Comparison of ENCODE assay signal across 28 cellular contexts in the genomic region with DNA sequence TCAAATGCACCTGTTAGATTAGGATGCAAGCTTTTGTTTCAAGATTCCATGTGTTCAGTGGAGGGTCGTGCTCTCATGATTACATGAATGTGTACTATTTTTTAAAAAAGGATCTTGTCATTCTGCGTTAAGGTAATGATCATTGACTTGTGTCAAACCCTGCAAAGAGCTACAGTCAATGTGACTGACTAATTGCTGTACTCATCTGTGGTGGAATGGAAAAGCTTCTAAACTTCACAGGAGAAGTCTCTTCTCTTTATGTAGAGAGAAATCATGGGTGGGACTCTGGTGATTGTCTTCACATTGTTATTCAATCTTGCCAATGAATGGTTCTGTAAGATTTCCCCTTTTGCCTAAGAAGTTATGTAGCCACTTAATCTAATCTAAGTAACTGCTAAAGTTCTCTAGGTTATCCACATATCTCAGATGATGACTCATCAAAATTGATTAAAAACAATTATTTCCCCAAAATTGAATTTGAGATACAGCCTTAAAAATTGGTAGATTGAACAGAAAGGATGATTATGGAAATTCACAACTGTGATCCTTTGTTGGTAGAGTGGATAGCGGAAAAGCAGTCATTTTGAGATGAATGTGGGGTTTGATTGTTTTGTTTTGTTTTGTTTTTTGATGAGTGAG.
"Had no signal": no experiment of that assay in that cellular context is flagged by ENCODE, and none has a peak within 500 bp of the region (broad histone marks: within the 10 kb centered on the region; RNA-seq: fewer than 3 reads in every experiment).

No MANE protein-coding gene starts in this region.

- H3K4me2 ChIP-seq: hepatocyte, SK-N-SH had no signal

- H3K9me3 Mint-ChIP-seq: activated naive CD4-positive, alpha-beta T cell treated with anti-CD3 and anti-CD28 coated beads, Interleukin-2, amount 10 ng/mL, durations not matched to agents 7 days and 5 days had no signal

- H3K36me3 Mint-ChIP-seq: activated CD8-positive, alpha-beta memory T cell treated with anti-CD3 and anti-CD28 coated beads, Interleukin-2, amount 10 ng/mL, durations not matched to agents 7 days and 5 days; mesothelial cell of epicardium; naive B cell had no signal

- H3K9me2 ChIP-seq: SK-N-SH had no signal

- FAIRE-seq: frontal cortex, keratinocyte had no signal

- H3K27me3 ChIP-seq: hepatocyte, ovary, right atrium auricular region, transverse colon had no signal

- H2AFZ ChIP-seq: hepatocyte had no signal

- H3K27ac ChIP-seq: coronary artery, hepatocyte, ovary, right atrium auricular region, transverse colon, WERI-Rb-1 had no signal

- H3K4me3 ChIP-seq: coronary artery, hepatocyte, ovary, right atrium auricular region, transverse colon had no signal

- H3K27ac Mint-ChIP-seq: activated CD8-positive, alpha-beta memory T cell treated with anti-CD3 and anti-CD28 coated beads, Interleukin-2, amount 10 ng/mL, durations not matched to agents 7 days and 5 days; activated CD8-positive, alpha-beta T cell treated with anti-CD3 and anti-CD28 coated beads, Interleukin-2, amount 10 ng/mL, durations not matched to agents 7 days and 5 days; activated naive CD4-positive, alpha-beta T cell treated with anti-CD3 and anti-CD28 coated beads, Interleukin-2, amount 10 ng/mL, durations not matched to agents 7 days and 5 days; mesothelial cell of epicardium; nephron progenitor cell; T-helper 17 cell had no signal

- H3K4me3 Mint-ChIP-seq: activated CD8-positive, alpha-beta memory T cell treated with anti-CD3 and anti-CD28 coated beads, Interleukin-2, amount 10 ng/mL, durations not matched to agents 7 days and 5 days; activated CD8-positive, alpha-beta T cell treated with anti-CD3 and anti-CD28 coated beads, Interleukin-2, amount 10 ng/mL, durations not matched to agents 7 days and 5 days; activated naive CD4-positive, alpha-beta T cell treated with anti-CD3 and anti-CD28 coated beads, Interleukin-2, amount 10 ng/mL, durations not matched to agents 7 days and 5 days; mesothelial cell of epicardium; naive B cell; nephron progenitor cell; T-helper 17 cell had no signal

- DNase-seq: activated CD4-positive, alpha-beta T cell treated with anti-CD3 and anti-CD28 coated beads for 1 hour; activated CD8-positive, alpha-beta memory T cell treated with anti-CD3 and anti-CD28 coated beads, Interleukin-2, amount 10 ng/mL, durations not matched to agents 7 days and 5 days; activated CD8-positive, alpha-beta T cell treated with anti-CD3 and anti-CD28 coated beads, Interleukin-2, amount 10 ng/mL, durations not matched to agents 7 days and 5 days; activated effector memory CD4-positive, alpha-beta T cell treated with anti-CD3 and anti-CD28 coated beads, Interleukin-2, amount 50 U/mL, for 16 hours; activated naive CD4-positive, alpha-beta T cell treated with anti-CD3 and anti-CD28 coated beads, Interleukin-2, amount 10 ng/mL, durations not matched to agents 7 days and 5 days; dorsolateral prefrontal cortex; effector memory CD4-positive, alpha-beta T cell; left cardiac atrium; left ventricle myocardium superior; mammary epithelial cell; naive B cell; nephron progenitor cell; ovary; SK-N-SH; stimulated activated CD4-positive, alpha-beta T cell treated with anti-CD3 and anti-CD28 coated beads, Interleukin-15, amount 100 ng/mL, for 24 hours; stimulated activated CD4-positive, alpha-beta T cell treated with anti-CD3 and anti-CD28 coated beads, Interleukin-2, amount 100 ng/mL, for 24 hours; stimulated activated naive CD4-positive, alpha-beta T cell; SW 1271; T-helper 17 cell; T1000; transverse colon; WERI-Rb-1 had no signal

- H3K79me2 ChIP-seq: hepatocyte had no signal

- H3K4me1 Mint-ChIP-seq: mesothelial cell of epicardium had no signal

- H3K36me3 ChIP-seq: ovary, right atrium auricular region, transverse colon, WERI-Rb-1 had no signal

- H3K9me3 ChIP-seq: ovary, right atrium auricular region, SK-N-SH, transverse colon had no signal

- H3K9ac ChIP-seq: SK-N-SH had no signal

- H3K27me3 Mint-ChIP-seq: activated CD8-positive, alpha-beta memory T cell treated with anti-CD3 and anti-CD28 coated beads, Interleukin-2, amount 10 ng/mL, durations not matched to agents 7 days and 5 days; activated naive CD4-positive, alpha-beta T cell treated with anti-CD3 and anti-CD28 coated beads, Interleukin-2, amount 10 ng/mL, durations not matched to agents 7 days and 5 days; naive B cell; T-helper 17 cell had no signal

- ATAC-seq: activated CD8-positive, alpha-beta memory T cell treated with anti-CD3 and anti-CD28 coated beads, Interleukin-2, amount 10 ng/mL, durations not matched to agents 7 days and 5 days; activated CD8-positive, alpha-beta T cell treated with anti-CD3 and anti-CD28 coated beads, Interleukin-2, amount 10 ng/mL, durations not matched to agents 7 days and 5 days; left cardiac atrium; left ventricle myocardium superior; T-helper 17 cell had no signal

- H3K4me1 ChIP-seq: right atrium auricular region, transverse colon had no signal
